Comparison of ENCODE assay signal across 1 cellular context in genomic region chr10:63758080-63758479, GRCh38.
TF ChIP-seq lines count a peak whose summit lies in the region.

No MANE protein-coding gene starts in this region.

TF ChIP-seq in IMR-90, 13 proteins besides CTCF, POLR2A, EP300 and RAD21 (continued from another document):
- no peak for TF ChIP-seq RFX5 (IDR thresholded peaks at IDR 0.05; ENCODE audit: low read depth, low read length)
